In the genomic region with DNA sequence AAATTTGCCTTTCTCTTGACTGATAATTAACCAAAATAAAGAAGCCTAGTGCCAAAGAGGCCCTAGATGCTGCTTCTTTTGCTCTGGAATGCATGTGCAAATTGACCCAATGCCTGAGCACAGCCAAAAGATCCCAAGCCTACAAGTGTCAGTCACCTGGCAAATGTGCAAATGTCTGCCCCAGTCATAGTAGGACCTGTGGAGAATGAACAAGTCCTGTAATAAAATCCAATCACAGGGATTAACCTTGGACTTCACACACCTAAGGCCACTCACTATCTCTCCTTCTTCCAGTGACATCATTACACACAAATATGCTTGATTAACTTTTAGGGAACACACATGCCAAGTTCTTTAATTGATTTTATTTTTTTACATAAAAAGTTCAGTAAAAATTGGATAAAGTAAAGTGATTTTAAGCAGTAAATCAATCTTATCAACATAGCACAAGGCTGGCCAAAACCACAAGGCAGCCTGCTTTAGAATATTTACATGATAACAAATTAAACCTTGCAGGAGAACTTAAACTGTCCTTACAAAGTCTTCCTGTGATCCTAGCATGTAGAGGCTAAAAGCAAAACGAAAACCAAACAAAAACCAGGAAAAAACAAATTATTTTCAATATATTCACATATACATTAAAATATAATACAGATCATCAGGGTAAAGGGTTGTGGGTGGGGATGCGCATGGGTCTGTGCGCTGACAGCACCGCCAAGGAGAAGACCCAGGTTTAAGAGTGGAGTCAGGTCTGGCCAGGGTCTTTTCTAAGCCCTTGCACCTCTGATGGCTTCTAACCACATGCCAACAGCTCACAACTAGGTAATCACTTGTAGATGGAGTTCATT, we compare ENCODE assay signal across 12 cellular contexts. TPM values are rescaled to one million over a fixed set of nuclear protein-coding genes. Genes with fewer than 3 reads are reported as not detected.
DNase-seq lines count a peak whose midpoint lies in the region; ATAC-seq and TF ChIP-seq lines count a peak whose summit lies in the region.
"Had no signal": no experiment of that assay in that cellular context is flagged by ENCODE, and none has a peak within 500 bp of the region (broad histone marks: within the 10 kb centered on the region; RNA-seq: fewer than 3 reads in every experiment).

No MANE protein-coding gene starts in this region.

- H3K27ac Mint-ChIP-seq in activated CD8-positive, alpha-beta memory T cell treated with anti-CD3 and anti-CD28 coated beads, Interleukin-2, amount 10 ng/mL, durations not matched to agents 7 days and 5 days = peak overlapping the region; percentile 88
- H3K27ac Mint-ChIP-seq in T-cell (peak overlapping the region; percentile 83 to 92), Caco-2 (ENCODE audit: unreplicated experiment) (no peak overlapping the region)

- TF ChIP-seq CTCF in fibroblast of lung (conservative IDR thresholded peaks at IDR 0.05 in 1 of 2, IDR thresholded peaks at IDR 0.05 in 1 of 2; ENCODE audit: low read depth in 1 of 2, low read length in 2 of 2) = no peak
- no peak for TF ChIP-seq CTCF in smooth muscle cell (IDR thresholded peaks at IDR 0.05; ENCODE audit: borderline replicate concordance, insufficient read depth, poor library complexity, severe bottlenecking)
- no peak for TF ChIP-seq CTCF in Caco-2 (IDR thresholded peaks at IDR 0.05; ENCODE audit: insufficient read depth in 1 of 2, low read depth in 1 of 2, low read length in 1 of 2, severe bottlenecking in 1 of 2, unreplicated experiment in 1 of 2)
- no peak for TF ChIP-seq CTCF in MM.1S (IDR thresholded peaks at IDR 0.05; ENCODE audit: low read length)

- H3K9me3 ChIP-seq in fibroblast of lung (ENCODE audit: control insufficient read depth, insufficient read depth, low read depth, low read length) (no peaks in the 10 kb centered on the region), smooth muscle cell (replicated peaks; ENCODE audit: low read depth) (no peaks in the 10 kb centered on the region), Caco-2 (no peaks in the 10 kb centered on the region), MM.1S (replicated peaks; ENCODE audit: insufficient read depth, low read length) (no peaks in the 10 kb centered on the region)
- H3K9me3 ChIP-seq: upper lobe of left lung had no signal

- H3K9me3 Mint-ChIP-seq in activated CD8-positive, alpha-beta memory T cell treated with anti-CD3 and anti-CD28 coated beads, Interleukin-2, amount 10 ng/mL, durations not matched to agents 7 days and 5 days (ENCODE audit: low read depth) = no peaks in the 10 kb centered on the region
- no peaks in the 10 kb centered on the region for H3K9me3 Mint-ChIP-seq in T-cell
- H3K9me3 Mint-ChIP-seq in Caco-2 (ENCODE audit: unreplicated experiment) = no peaks in the 10 kb centered on the region

- H3K27ac ChIP-seq in fibroblast of lung (ENCODE audit: insufficient read depth, low read length) (no peak overlapping the region), smooth muscle cell (ENCODE audit: low read depth) (peak overlapping the region; percentile 87), MM.1S (ENCODE audit: low read length) (no peak overlapping the region)

- BruUV-seq in Caco-2 (replicated peaks; lab: Mats Ljungman, UMichigan) = no TSS peak

- H3K4me1 Mint-ChIP-seq in activated CD8-positive, alpha-beta memory T cell treated with anti-CD3 and anti-CD28 coated beads, Interleukin-2, amount 10 ng/mL, durations not matched to agents 7 days and 5 days = peaks cover 67% of the 10 kb centered on the region
- H3K4me1 Mint-ChIP-seq in T-cell (peaks cover 39 to 62% (median 49%) of the 10 kb centered on the region in 3 donors), Caco-2 (ENCODE audit: low read depth, unreplicated experiment) (no peaks in the 10 kb centered on the region)

- H3K4me1 ChIP-seq in fibroblast of lung (ENCODE audit: control insufficient read depth, extremely low read depth, insufficient read depth, low read length) = peaks cover 15% of the 10 kb centered on the region
- peaks cover 8% of the 10 kb centered on the region for H3K4me1 ChIP-seq in smooth muscle cell (ENCODE audit: low read depth)
- 0 out of 2 replicates have a peak, but pooled peaks cover 9% of the 10 kb centered on the region for H3K4me1 ChIP-seq in Caco-2
- H3K4me1 ChIP-seq in MM.1S (ENCODE audit: low read length) = no peaks in the 10 kb centered on the region

- H3K4me2 ChIP-seq in fibroblast of lung (ENCODE audit: extremely low read depth, insufficient read depth, low read length) (peak overlapping the region; percentile 48), smooth muscle cell (peak overlapping the region; percentile 61), MM.1S (ENCODE audit: low read depth, low read length) (no peak overlapping the region)

- WGBS in smooth muscle cell (ENCODE audit: low lambda C conversion rate) = 95% methylated on average over 4 of the region's 4 CpGs

- H3K4me3 Mint-ChIP-seq in activated CD8-positive, alpha-beta memory T cell treated with anti-CD3 and anti-CD28 coated beads, Interleukin-2, amount 10 ng/mL, durations not matched to agents 7 days and 5 days = peak overlapping the region; percentile 19
- H3K4me3 Mint-ChIP-seq in T-cell (no peak overlapping the region), Caco-2 (ENCODE audit: unreplicated experiment) (no peak overlapping the region)

- peaks cover 12% of the 10 kb centered on the region for H3K36me3 Mint-ChIP-seq in activated CD8-positive, alpha-beta memory T cell treated with anti-CD3 and anti-CD28 coated beads, Interleukin-2, amount 10 ng/mL, durations not matched to agents 7 days and 5 days
- peaks cover 42% of the 10 kb centered on the region for H3K36me3 Mint-ChIP-seq in T-cell
- peaks cover 39% of the 10 kb centered on the region for H3K36me3 Mint-ChIP-seq in Caco-2 (ENCODE audit: insufficient read depth, unreplicated experiment)

- no peak for ATAC-seq in activated CD8-positive, alpha-beta memory T cell treated with anti-CD3 and anti-CD28 coated beads, Interleukin-2, amount 10 ng/mL, durations not matched to agents 7 days and 5 days
- ATAC-seq in T-cell (replicated peaks in 1 of 4) = peak in 1 of 4 experiments; percentile 5

- no peaks in the 10 kb centered on the region for H3K27me3 ChIP-seq in fibroblast of lung (ENCODE audit: control insufficient read depth, insufficient read depth, low read length)
- H3K27me3 ChIP-seq in smooth muscle cell (ENCODE audit: low read depth) = no peaks in the 10 kb centered on the region
- no peaks in the 10 kb centered on the region for H3K27me3 ChIP-seq in Caco-2 (replicated peaks; ENCODE audit: control insufficient read depth, insufficient read depth, low read length)
- no peaks in the 10 kb centered on the region for H3K27me3 ChIP-seq in MM.1S (replicated peaks; ENCODE audit: insufficient read depth, low read length)
- H3K27me3 ChIP-seq: upper lobe of left lung had no signal

- H4K20me1 ChIP-seq in fibroblast of lung (ENCODE audit: control insufficient read depth, extremely low read depth, insufficient read depth, low read length) = no peaks in the 10 kb centered on the region
- H4K20me1 ChIP-seq in smooth muscle cell (ENCODE audit: low read depth) = peaks cover 54% of the 10 kb centered on the region
- H4K20me1 ChIP-seq in MM.1S (ENCODE audit: insufficient read depth, low read length) = no peaks in the 10 kb centered on the region

- CTCF ChIA-PET in activated CD8-positive, alpha-beta memory T cell treated with anti-CD3 and anti-CD28 coated beads, Interleukin-2, amount 10 ng/mL, durations not matched to agents 7 days and 5 days (lab: Charles Lee) = interaction anchor here (0.8 to 2.3 kb wide), 9 partner anchors 8 to 308 kb away, joined by 3 to 7 read pairs (median 4); a partner anchor contains a TSS
- CTCF ChIA-PET in T-cell (lab: Charles Lee) = no interaction called here
- CTCF ChIA-PET in Caco-2 (lab: Charles Lee) = no interaction called here

- H2AFZ ChIP-seq in fibroblast of lung (ENCODE audit: low read length) (no peak overlapping the region), smooth muscle cell (ENCODE audit: low read depth) (no peak overlapping the region), MM.1S (ENCODE audit: low read length) (no peak overlapping the region)

- no peaks in the 10 kb centered on the region for H3K9me2 ChIP-seq in MM.1S (replicated peaks; ENCODE audit: insufficient read depth, low read length)

- H3K27me3 Mint-ChIP-seq in activated CD8-positive, alpha-beta memory T cell treated with anti-CD3 and anti-CD28 coated beads, Interleukin-2, amount 10 ng/mL, durations not matched to agents 7 days and 5 days = no peaks in the 10 kb centered on the region
- H3K27me3 Mint-ChIP-seq in T-cell (no peaks in the 10 kb centered on the region), Caco-2 (ENCODE audit: insufficient read depth, unreplicated experiment) (no peaks in the 10 kb centered on the region)

- intact Hi-C loops in Caco-2 (cut with micrococcal nuclease; ENCODE audit: unreplicated experiment) = no loop called here

- H3K9ac ChIP-seq in fibroblast of lung (ENCODE audit: insufficient read depth, low read length) (no peak overlapping the region), smooth muscle cell (ENCODE audit: low read depth) (peak overlapping the region; percentile 53), MM.1S (ENCODE audit: low read length) (no peak overlapping the region)

- POLR2A ChIA-PET in T-cell (lab: Charles Lee) = no interaction called here
- POLR2A ChIA-PET in Caco-2 (lab: Charles Lee) = no interaction called here

- H3F3A ChIP-seq in smooth muscle cell (ENCODE audit: low read depth) = peaks cover 28% of the 10 kb centered on the region
- H3F3A ChIP-seq in MM.1S (ENCODE audit: insufficient read depth, low read length) = peaks cover 6% of the 10 kb centered on the region; the same call in 1 of the 2 replicates

- H3K4me3 ChIP-seq in fibroblast of lung (replicated peaks in 1 of 4; ENCODE audit: control extremely low read depth in 1 of 4, insufficient read depth in 1 of 4, low read depth in 3 of 4, low read length in 4 of 4) (no peak overlapping the region), smooth muscle cell (no peak overlapping the region), Caco-2 (ENCODE audit: low read depth, low read length) (no peak overlapping the region), MM.1S (ENCODE audit: low read length) (no peak overlapping the region)
- H3K4me3 ChIP-seq: upper lobe of left lung had no signal

- H3K79me2 ChIP-seq in fibroblast of lung (ENCODE audit: control insufficient read depth, insufficient read depth, low read length) (no peaks in the 10 kb centered on the region), smooth muscle cell (ENCODE audit: low read depth) (peaks cover 17% of the 10 kb centered on the region), MM.1S (ENCODE audit: low read length) (peaks cover 8% of the 10 kb centered on the region; the same call in 1 of the 2 replicates)

- H3K36me3 ChIP-seq in fibroblast of lung (ENCODE audit: control insufficient read depth, insufficient read depth, low read length) = peaks cover 8% of the 10 kb centered on the region
- H3K36me3 ChIP-seq in smooth muscle cell (ENCODE audit: low read depth) = peaks cover 6% of the 10 kb centered on the region
- peaks cover 1% of the 10 kb centered on the region; the same call in 1 of the 2 replicates for H3K36me3 ChIP-seq in Caco-2 (ENCODE audit: control insufficient read depth, insufficient read depth, low read length)
- no peaks in the 10 kb centered on the region; the same call in 1 of the 2 replicates for H3K36me3 ChIP-seq in MM.1S (replicated peaks; ENCODE audit: insufficient read depth, low read length)

- no peak for DNase-seq in activated CD8-positive, alpha-beta memory T cell treated with anti-CD3 and anti-CD28 coated beads, Interleukin-2, amount 10 ng/mL, durations not matched to agents 7 days and 5 days
- no peak for DNase-seq in activated CD8-positive, alpha-beta memory T cell treated with anti-CD3 and anti-CD28 coated beads, Interleukin-2, amount 50 U/mL, for 48 hours
- DNase-seq in T-cell = no peak
- DNase-seq in fibroblast of lung (ENCODE audit: low read depth in 2 of 2) = peak in 1 of 2 donors; percentile 52
- no peak for DNase-seq in smooth muscle cell (lab: John Stamatoyannopoulos, UW; ENCODE audit: unreplicated experiment)
- DNase-seq in Caco-2 = no peak
- no peak for DNase-seq in MM.1S
- DNase-seq in NCI-H510A (lab: John Stamatoyannopoulos, UW) = no peak
- DNase-seq: hypothalamus, NCI-H1417, NCI-H69 had no signal

RNA-seq across cellular contexts. Expression of a gene that starts 36.8 kb away (rescaled TPM):
- total RNA-seq in activated CD8-positive, alpha-beta memory T cell treated with anti-CD3 and anti-CD28 coated beads, Interleukin-2, amount 10 ng/mL, durations not matched to agents 7 days and 5 days = 100 to 1,000 TPM; 164 to 262 TPM
- total RNA-seq in T-cell = 100 to 1,000 TPM; 141 to 206 (median 182) TPM
- total RNA-seq in fibroblast of lung = 2.1 and 4.5 TPM in 2 replicates
- 1.5 and 2.5 TPM in 2 replicates for polyA plus RNA-seq in fibroblast of lung
- 2.1 and 3.3 TPM in 2 replicates for polyA plus RNA-seq in fibroblast of lung (2012)
- polyA minus RNA-seq in fibroblast of lung (ENCODE audit: low replicate concordance) = 23.4 and 24.0 TPM in 2 replicates
- 11.0 and 11.9 TPM in 2 replicates for total RNA-seq in smooth muscle cell
- polyA plus RNA-seq in smooth muscle cell = 4.1 and 26.8 TPM in 2 replicates
- total RNA-seq in Caco-2 (2022) = 62.4 and 76.9 TPM in 2 replicates

RNA-seq across cellular contexts. Expression of a gene that starts 39.8 kb away (rescaled TPM):
- 10 to 100 TPM; 65.9 to 72.7 TPM for total RNA-seq in activated CD8-positive, alpha-beta memory T cell treated with anti-CD3 and anti-CD28 coated beads, Interleukin-2, amount 10 ng/mL, durations not matched to agents 7 days and 5 days
- 10 to 100 TPM; 66.5 to 78.4 (median 72.8) TPM for total RNA-seq in T-cell
- total RNA-seq in fibroblast of lung = 25.9 and 29.2 TPM in 2 replicates
- 28.0 and 28.4 TPM in 2 replicates for polyA plus RNA-seq in fibroblast of lung
- polyA plus RNA-seq in fibroblast of lung (2012) = 31.7 and 39.5 TPM in 2 replicates
- polyA minus RNA-seq in fibroblast of lung (ENCODE audit: low replicate concordance) = 22.0 and 34.3 TPM in 2 replicates
- total RNA-seq in smooth muscle cell = 12.5 and 23.9 TPM in 2 replicates
- 52.4 and 69.0 TPM in 2 replicates for polyA plus RNA-seq in smooth muscle cell
- total RNA-seq in Caco-2 (2022) = 52.7 and 60.8 TPM in 2 replicates
